ENCODE assay signal across 8 cellular contexts in the genomic region with DNA sequence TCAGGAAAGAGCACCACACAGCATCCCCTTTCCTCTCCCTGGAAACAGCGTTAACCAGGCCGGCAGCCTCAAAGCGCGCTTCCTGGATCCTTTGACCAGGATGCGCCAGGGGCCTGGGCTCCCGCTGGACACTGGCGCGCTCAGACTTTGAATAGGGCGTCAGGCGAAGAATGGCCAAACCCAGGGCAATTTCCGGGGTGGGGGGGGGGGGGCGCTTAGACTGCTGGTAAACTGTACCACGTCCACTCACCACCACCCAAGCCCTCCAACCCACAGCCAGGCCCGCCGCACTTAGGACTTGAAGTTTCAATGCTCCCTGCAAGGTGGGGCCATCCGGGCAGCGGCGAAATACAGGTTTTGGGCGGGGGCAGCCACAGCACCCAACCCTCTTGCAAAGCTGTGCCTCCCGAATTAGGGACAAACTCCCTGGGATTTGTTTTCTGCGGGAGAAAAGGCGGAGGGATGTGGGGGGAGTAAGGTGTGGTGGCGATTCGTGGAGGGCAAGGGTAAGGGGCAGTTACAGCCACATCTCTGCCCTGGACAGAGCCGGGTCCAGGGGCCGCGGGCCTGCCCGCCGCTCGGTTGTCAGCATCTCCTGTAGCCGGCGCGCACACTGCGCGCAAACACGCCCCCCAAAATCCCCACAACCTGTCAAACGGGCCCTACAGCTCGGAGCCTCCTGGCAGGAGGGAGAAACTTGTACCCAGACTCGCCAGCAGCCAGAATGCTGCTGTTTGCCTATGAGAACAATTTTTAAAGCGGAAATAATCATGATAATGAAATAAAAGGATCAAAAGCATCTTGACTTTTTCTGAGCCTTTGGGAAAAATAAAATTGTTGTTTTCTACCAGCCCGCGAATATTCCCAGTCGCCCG. TPM values are rescaled to one million over a fixed set of nuclear protein-coding genes. Genes with fewer than 3 reads are reported as not detected.
DNase-seq lines count a peak whose midpoint lies in the region; ATAC-seq, FAIRE-seq and TF ChIP-seq lines count a peak whose summit lies in the region.

No MANE protein-coding gene starts in this region.

- H3K4me3 ChIP-seq in LNCaP clone FGC (ENCODE audit: low read depth, low read length) (peak overlapping the region; percentile 55), pancreas (peak overlapping the region; percentile 33 to 67 (median 53))

- H3K36me3 Mint-ChIP-seq in effector memory CD8-positive, alpha-beta T cell (ENCODE audit: insufficient read depth) = no peaks in the 10 kb centered on the region

- H3K4me1 ChIP-seq in pancreas = no peaks in the 10 kb centered on the region

- no peaks in the 10 kb centered on the region for H3K9me3 ChIP-seq in pancreas

- WGBS in pancreas, 2 donors = 5 to 10% methylated on average over 44 of the region's 44 CpGs

- no peak for FAIRE-seq in pancreas (lab: Jason Lieb, UNC)

- H3K27ac Mint-ChIP-seq in effector memory CD8-positive, alpha-beta T cell = no peak overlapping the region

- H3K4me1 Mint-ChIP-seq in effector memory CD8-positive, alpha-beta T cell (ENCODE audit: low read depth in 2 of 2) = peaks cover 4 to 6% of the 10 kb centered on the region in 2 donors

- intact Hi-C loops in pancreas (cut with DNase I) = no loop called here

- TF ChIP-seq CTCF in LNCaP clone FGC (IDR thresholded peaks at IDR 0.05; ENCODE audit: control insufficient read depth, extremely low read depth, insufficient read depth) = no peak
- TF ChIP-seq CTCF in pancreas (IDR thresholded peaks at IDR 0.05) = no peak

- peaks cover 43 to 46% of the 10 kb centered on the region in 2 donors for H3K27me3 Mint-ChIP-seq in effector memory CD8-positive, alpha-beta T cell

- H3K36me3 ChIP-seq in pancreas = no peaks in the 10 kb centered on the region

- peak overlapping the region; percentile 25 to 45 for H3K4me3 Mint-ChIP-seq in effector memory CD8-positive, alpha-beta T cell

- no peaks in the 10 kb centered on the region for H3K9me3 Mint-ChIP-seq in effector memory CD8-positive, alpha-beta T cell

- H3K27ac ChIP-seq in pancreas = no peak overlapping the region

- DNase-seq in COR-L47 (lab: John Stamatoyannopoulos, UW) (peak; percentile 7), LNCaP clone FGC (ENCODE audit: low read depth) (no peak), pancreas (peak in 2 of 6 donors; percentile 56 to 68), NCI-H2081 treated with DMSO at 0.1 percent for 48 hours (lab: John Stamatoyannopoulos, UW) (no peak)
- DNase-seq in effector memory CD8-positive, alpha-beta T cell = no peak

- no peak for ATAC-seq in effector memory CD8-positive, alpha-beta T cell (replicated peaks)
- ATAC-seq in pancreas (peak in 3 of 4 donors; percentile 7 to 32 (median 24)), HG03521 (IDR thresholded peaks at IDR 0.05; ENCODE audit: unreplicated experiment) (no peak), GM21786 (IDR thresholded peaks at IDR 0.05; ENCODE audit: unreplicated experiment) (no peak), GM19324 (IDR thresholded peaks at IDR 0.05; ENCODE audit: low FRiP score, unreplicated experiment) (no peak)

- H3K27me3 ChIP-seq in pancreas = peaks cover 0 to 26% (median 0%) of the 10 kb centered on the region in 4 donors

RNA-seq across cellular contexts. Expression of gene RTN1, which starts 1.0 kb away (rescaled TPM):
- total RNA-seq in pancreas = 1 to 10 TPM in 5 of 6 donors, under 1 TPM in 1; 0.97 to 6.2 (median 3.2) TPM
- 10 to 100 TPM in 1 of 2 donors, 1 to 10 TPM in 1; 7.6 to 42.0 TPM for polyA plus RNA-seq in pancreas

RNA-seq across cellular contexts. Expression of gene LRRC9, which starts 50.3 kb away (rescaled TPM):
- total RNA-seq in pancreas = under 1 TPM in 2 of 6 donors, not detected in 4; 0.09 to 0.31 TPM
- under 1 TPM in 1 of 2 donors, not detected in 1; 0.19 TPM for polyA plus RNA-seq in pancreas

Comparison
In these comparisons a context has a peak if more than half of its experiments do, and no peak if none do; other contexts are left out.
1. ATAC-seq: peak in pancreas (3 of 4); none in effector memory CD8-positive, alpha-beta T cell (single experiment), HG03521 (single experiment), GM21786 (single experiment) and GM19324 (single experiment).